Comparison of ENCODE assay signal across 2 cellular contexts in the genomic region with DNA sequence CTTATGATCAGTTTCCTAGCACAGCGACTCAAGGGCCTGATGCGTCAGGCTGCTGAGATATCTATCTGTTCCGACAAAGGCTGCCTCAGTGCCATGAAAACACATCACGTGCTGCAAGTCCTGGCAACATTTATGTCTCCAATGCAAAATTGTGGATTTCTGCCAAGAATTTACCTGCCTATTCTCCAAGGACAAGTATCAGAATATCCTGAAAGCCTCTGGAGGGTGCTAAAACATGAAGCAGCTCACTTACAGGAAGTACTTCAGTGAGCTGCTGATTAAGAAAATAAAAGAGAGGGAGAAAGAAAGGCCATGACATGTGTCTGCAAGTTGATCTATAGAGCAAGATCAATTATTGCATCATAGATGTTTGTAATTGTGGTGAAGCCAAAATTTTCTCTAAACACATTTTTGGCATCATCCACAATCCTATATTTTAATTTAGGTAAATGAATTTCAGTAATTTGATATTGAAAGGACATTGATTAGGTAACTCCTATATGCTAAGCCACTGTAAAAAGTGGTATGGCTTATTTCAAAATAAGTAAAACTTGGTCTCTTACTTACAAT.
TF ChIP-seq lines count a peak whose summit lies in the region.

No MANE protein-coding gene starts in this region.

TF ChIP-seq in HCT116, 20 proteins besides CTCF, POLR2A, EP300 and RAD21:
- TF ChIP-seq SIN3A (IDR thresholded peaks at IDR 0.05; ENCODE audit: low read depth): no peak
- TF ChIP-seq TCF7L2 (IDR thresholded peaks at IDR 0.05; ENCODE audit: borderline replicate concordance, extremely low read depth, insufficient read depth, insufficient read length): no peak
- TF ChIP-seq, protein P1, sequence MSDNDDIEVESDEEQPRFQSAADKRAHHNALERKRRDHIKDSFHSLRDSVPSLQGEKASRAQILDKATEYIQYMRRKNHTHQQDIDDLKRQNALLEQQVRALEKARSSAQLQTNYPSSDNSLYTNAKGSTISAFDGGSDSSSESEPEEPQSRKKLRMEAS (IDR thresholded peaks at IDR 0.05): peak; percentile 22; the same call in 1 of the 2 replicates
- no peak for TF ChIP-seq ZFX (IDR thresholded peaks at IDR 0.05)
- TF ChIP-seq CEBPB (IDR thresholded peaks at IDR 0.05; ENCODE audit: low read depth): no peak
- TF ChIP-seq, protein P2, sequence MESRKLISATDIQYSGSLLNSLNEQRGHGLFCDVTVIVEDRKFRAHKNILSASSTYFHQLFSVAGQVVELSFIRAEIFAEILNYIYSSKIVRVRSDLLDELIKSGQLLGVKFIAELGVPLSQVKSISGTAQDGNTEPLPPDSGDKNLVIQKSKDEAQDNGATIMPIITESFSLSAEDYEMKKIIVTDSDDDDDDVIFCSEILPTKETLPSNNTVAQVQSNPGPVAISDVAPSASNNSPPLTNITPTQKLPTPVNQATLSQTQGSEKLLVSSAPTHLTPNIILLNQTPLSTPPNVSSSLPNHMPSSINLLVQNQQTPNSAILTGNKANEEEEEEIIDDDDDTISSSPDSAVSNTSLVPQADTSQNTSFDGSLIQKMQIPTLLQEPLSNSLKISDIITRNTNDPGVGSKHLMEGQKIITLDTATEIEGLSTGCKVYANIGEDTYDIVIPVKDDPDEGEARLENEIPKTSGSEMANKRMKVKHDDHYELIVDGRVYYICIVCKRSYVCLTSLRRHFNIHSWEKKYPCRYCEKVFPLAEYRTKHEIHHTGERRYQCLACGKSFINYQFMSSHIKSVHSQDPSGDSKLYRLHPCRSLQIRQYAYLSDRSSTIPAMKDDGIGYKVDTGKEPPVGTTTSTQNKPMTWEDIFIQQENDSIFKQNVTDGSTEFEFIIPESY (IDR thresholded peaks at IDR 0.05; ENCODE audit: extremely low read depth, insufficient replicate concordance, low read length): no peak

TF ChIP-seq in K562, 482 proteins besides CTCF, POLR2A, EP300 and RAD21:
- TF ChIP-seq CEBPB (tag; IDR thresholded peaks at IDR 0.05) (peak; percentile 68), ZNF217 (CRISPR knock-in tag; IDR thresholded peaks at IDR 0.05) (no peak), CEBPG (CRISPR knock-in tag; IDR thresholded peaks at IDR 0.05) (no peak), CEBPG (tag; conservative IDR thresholded peaks at IDR 0.05 in 1 of 2, IDR thresholded peaks at IDR 0.05 in 1 of 2) (peak; percentile 71 to 86), HEY1 (CRISPR knock-in tag; IDR thresholded peaks at IDR 0.05; ENCODE audit: borderline replicate concordance) (no peak)
- TF ChIP-seq, protein P3, sequence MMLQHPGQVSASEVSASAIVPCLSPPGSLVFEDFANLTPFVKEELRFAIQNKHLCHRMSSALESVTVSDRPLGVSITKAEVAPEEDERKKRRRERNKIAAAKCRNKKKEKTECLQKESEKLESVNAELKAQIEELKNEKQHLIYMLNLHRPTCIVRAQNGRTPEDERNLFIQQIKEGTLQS (IDR thresholded peaks at IDR 0.05): peak; percentile 38; the same call in 1 of the 2 replicates
- TF ChIP-seq, protein P3 (CRISPR knock-in tag; conservative IDR thresholded peaks at IDR 0.05): no peak
